In the genomic region with DNA sequence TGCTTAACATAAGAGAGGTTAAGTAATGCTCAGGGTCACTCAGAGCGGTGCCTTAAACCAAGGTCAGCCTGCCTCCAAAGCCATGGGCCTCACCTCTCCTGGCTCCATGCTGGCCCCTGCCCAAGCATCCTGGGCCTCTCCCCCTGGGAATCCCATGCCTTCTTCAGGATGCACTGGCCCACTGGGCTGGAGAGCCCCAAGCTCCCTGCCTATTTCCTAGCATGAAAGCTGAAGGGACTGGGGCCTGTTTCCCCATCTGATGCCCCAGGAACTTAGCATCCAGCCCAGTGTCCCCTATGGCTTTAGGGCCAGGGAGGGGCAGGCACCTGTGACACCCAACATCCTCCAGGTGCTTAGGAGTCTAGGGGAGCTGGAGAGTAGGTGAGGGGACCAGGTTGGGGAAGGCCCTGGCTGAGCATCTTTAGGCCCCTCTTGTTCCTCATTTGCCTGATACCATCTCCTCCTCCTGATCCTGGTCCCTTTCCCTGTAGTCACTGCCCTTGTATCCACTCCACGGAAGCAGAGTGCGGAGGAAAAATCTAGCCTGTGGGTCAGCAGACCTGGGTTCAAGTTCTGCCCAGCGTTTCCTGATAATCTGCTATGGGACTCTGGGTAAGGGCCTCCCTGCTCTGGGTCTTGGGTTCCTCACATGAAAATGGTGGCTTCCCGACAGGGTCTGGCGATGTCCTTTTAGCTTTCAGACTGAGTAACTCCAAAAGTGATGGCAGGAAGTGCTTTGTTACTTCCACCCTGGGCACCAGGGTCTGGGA, we compare ENCODE assay signal across 13 cellular contexts. TPM values are rescaled to one million over a fixed set of nuclear protein-coding genes. Genes with fewer than 3 reads are reported as not detected.
DNase-seq lines count a peak whose midpoint lies in the region; ATAC-seq and TF ChIP-seq lines count a peak whose summit lies in the region.
"Had no signal": no experiment of that assay in that cellular context is flagged by ENCODE, and none has a peak within 500 bp of the region (broad histone marks: within the 10 kb centered on the region; RNA-seq: fewer than 3 reads in every experiment).

No MANE protein-coding gene starts in this region.

- 94 to 97% methylated on average over 6 of the region's 6 CpGs for WGBS in sigmoid colon, 2 donors

- H3K4me3 Mint-ChIP-seq in CD4-positive, alpha-beta T cell = no peak overlapping the region

- peak overlapping the region; percentile 46 for H3K27ac Mint-ChIP-seq in CD4-positive, alpha-beta T cell

- no peak for TF ChIP-seq CTCF in CD4-positive, alpha-beta T cell (IDR thresholded peaks at IDR 0.05)
- TF ChIP-seq CTCF in RWPE2 (IDR thresholded peaks at IDR 0.05; ENCODE audit: poor library complexity, severe bottlenecking) = no peak
- TF ChIP-seq CTCF in left ventricle myocardium inferior (IDR thresholded peaks at IDR 0.05; ENCODE audit: borderline replicate concordance) = no peak
- no peak for TF ChIP-seq CTCF in sigmoid colon (IDR thresholded peaks at IDR 0.05)

- peaks cover 40% of the 10 kb centered on the region for H3K36me3 ChIP-seq in RWPE2 (ENCODE audit: low read depth)
- peaks cover 28% of the 10 kb centered on the region for H3K36me3 ChIP-seq in left ventricle myocardium inferior
- no peaks in the 10 kb centered on the region for H3K36me3 ChIP-seq in sigmoid colon
- H3K36me3 ChIP-seq: prostate gland had no signal

- peaks cover 14% of the 10 kb centered on the region for H3K4me1 Mint-ChIP-seq in CD4-positive, alpha-beta T cell (ENCODE audit: low read depth)

- H3K27me3 Mint-ChIP-seq in CD4-positive, alpha-beta T cell = no peaks in the 10 kb centered on the region

- no peak for ATAC-seq in CD4-positive, alpha-beta T cell (ENCODE audit: poor library complexity)
- ATAC-seq in RWPE2 (ENCODE audit: low read depth) = no peak

- CTCF ChIA-PET in CD4-positive, alpha-beta T cell (lab: Charles Lee) = no interaction called here

- POLR2A ChIA-PET in CD4-positive, alpha-beta T cell (lab: Charles Lee) = no interaction called here

- TF ChIP-seq POLR2A in sigmoid colon (IDR thresholded peaks at IDR 0.05) = no peak

- DNase-seq in CD4-positive, alpha-beta T cell = no peak
- DNase-seq in RWPE2 (ENCODE audit: low spot score) (no peak), left ventricle myocardium inferior (no peak), sigmoid colon (no peak), Ammon's horn (ENCODE audit: low spot score) (no peak), hepatic stellate cell (ENCODE audit: low spot score) (no peak), NCI-H2196 (lab: John Stamatoyannopoulos, UW; ENCODE audit: unreplicated experiment) (no peak), middle frontal gyrus (ENCODE audit: extremely low spot score, low spot score) (no peak)
- DNase-seq: anterior cingulate cortex, erythroblast, NCI-H146 had no signal

- peaks cover 60% of the 10 kb centered on the region for H3K4me1 ChIP-seq in RWPE2 (ENCODE audit: insufficient read depth, poor library complexity, severe bottlenecking)
- H3K4me1 ChIP-seq in left ventricle myocardium inferior = peaks cover 99% of the 10 kb centered on the region
- peaks cover 0 to 25% (median 18%) of the 10 kb centered on the region in 4 donors for H3K4me1 ChIP-seq in sigmoid colon
- H3K4me1 ChIP-seq: prostate gland had no signal

- no peaks in the 10 kb centered on the region for H3K9me3 Mint-ChIP-seq in CD4-positive, alpha-beta T cell

- H3K4me3 ChIP-seq in RWPE2 (ENCODE audit: severe bottlenecking) (no peak overlapping the region), left ventricle myocardium inferior (peak overlapping the region; percentile 49), sigmoid colon (no peak overlapping the region)
- H3K4me3 ChIP-seq: prostate gland had no signal

- intact Hi-C loops in CD4-positive, alpha-beta T cell (cut with DNase I, micrococcal nuclease) = no loop called here
- intact Hi-C loops in left ventricle myocardium inferior (cut with micrococcal nuclease) (no loop called here), sigmoid colon (cut with DNase I) (no loop called here)

- no peaks in the 10 kb centered on the region for H3K27me3 ChIP-seq in CD4-positive, alpha-beta T cell (ENCODE audit: control insufficient read depth, insufficient read depth, low read length)
- H3K27me3 ChIP-seq in RWPE2 (ENCODE audit: insufficient read depth, poor library complexity, severe bottlenecking) (no peaks in the 10 kb centered on the region), left ventricle myocardium inferior (ENCODE audit: low read depth) (no peaks in the 10 kb centered on the region), sigmoid colon (no peaks in the 10 kb centered on the region)

- peaks cover 20% of the 10 kb centered on the region for H3K36me3 Mint-ChIP-seq in CD4-positive, alpha-beta T cell (ENCODE audit: low read depth)

- TF ChIP-seq EP300 in sigmoid colon (IDR thresholded peaks at IDR 0.05) = no peak

- H3K9me3 ChIP-seq in CD4-positive, alpha-beta T cell (ENCODE audit: control insufficient read depth, low read length) = no peaks in the 10 kb centered on the region
- no peaks in the 10 kb centered on the region for H3K9me3 ChIP-seq in RWPE2 (ENCODE audit: severe bottlenecking)
- no peaks in the 10 kb centered on the region for H3K9me3 ChIP-seq in left ventricle myocardium inferior (replicated peaks)
- no peaks in the 10 kb centered on the region for H3K9me3 ChIP-seq in sigmoid colon
- H3K9me3 ChIP-seq: prostate gland had no signal

- H3K27ac ChIP-seq in CD4-positive, alpha-beta T cell (ENCODE audit: low read depth, low read length) = no peak overlapping the region
- peak overlapping the region; percentile 95 for H3K27ac ChIP-seq in RWPE2 (ENCODE audit: poor library complexity, severe bottlenecking)
- peak overlapping the region; percentile 89 for H3K27ac ChIP-seq in left ventricle myocardium inferior (replicated peaks)
- H3K27ac ChIP-seq in sigmoid colon = peak overlapping the region; percentile 49 to 78 (median 63)
- H3K27ac ChIP-seq: HL-60, prostate gland had no signal

RNA-seq across cellular contexts. Expression of a gene that starts 28.6 kb away (rescaled TPM):
- 10 to 100 TPM; 39.8 to 40.5 TPM for total RNA-seq in CD4-positive, alpha-beta T cell
- total RNA-seq in left ventricle myocardium inferior = 46.4 TPM
- total RNA-seq in sigmoid colon = 10 to 100 TPM in 3 of 4 donors, 1 to 10 TPM in 1; 8.9 to 13.0 (median 11.3) TPM
- 10 to 100 TPM; 16.8 to 37.0 (median 30.5) TPM for polyA plus RNA-seq in sigmoid colon

RNA-seq across cellular contexts. Expression of a gene that starts 49.9 kb away (rescaled TPM):
- 1 to 10 TPM; 2.2 to 2.3 TPM for total RNA-seq in CD4-positive, alpha-beta T cell
- total RNA-seq in left ventricle myocardium inferior = 2.7 TPM
- total RNA-seq in sigmoid colon = 1 to 10 TPM in 1 of 4 donors, under 1 TPM in 3; under 0.01 to 1.7 (median 0.26) TPM
- polyA plus RNA-seq in sigmoid colon = 1 to 10 TPM in 1 of 3 donors, under 1 TPM in 2; 0.60 to 2.3 (median 0.92) TPM
